13 cellular contexts compared by ENCODE assay signal in the genomic region with DNA sequence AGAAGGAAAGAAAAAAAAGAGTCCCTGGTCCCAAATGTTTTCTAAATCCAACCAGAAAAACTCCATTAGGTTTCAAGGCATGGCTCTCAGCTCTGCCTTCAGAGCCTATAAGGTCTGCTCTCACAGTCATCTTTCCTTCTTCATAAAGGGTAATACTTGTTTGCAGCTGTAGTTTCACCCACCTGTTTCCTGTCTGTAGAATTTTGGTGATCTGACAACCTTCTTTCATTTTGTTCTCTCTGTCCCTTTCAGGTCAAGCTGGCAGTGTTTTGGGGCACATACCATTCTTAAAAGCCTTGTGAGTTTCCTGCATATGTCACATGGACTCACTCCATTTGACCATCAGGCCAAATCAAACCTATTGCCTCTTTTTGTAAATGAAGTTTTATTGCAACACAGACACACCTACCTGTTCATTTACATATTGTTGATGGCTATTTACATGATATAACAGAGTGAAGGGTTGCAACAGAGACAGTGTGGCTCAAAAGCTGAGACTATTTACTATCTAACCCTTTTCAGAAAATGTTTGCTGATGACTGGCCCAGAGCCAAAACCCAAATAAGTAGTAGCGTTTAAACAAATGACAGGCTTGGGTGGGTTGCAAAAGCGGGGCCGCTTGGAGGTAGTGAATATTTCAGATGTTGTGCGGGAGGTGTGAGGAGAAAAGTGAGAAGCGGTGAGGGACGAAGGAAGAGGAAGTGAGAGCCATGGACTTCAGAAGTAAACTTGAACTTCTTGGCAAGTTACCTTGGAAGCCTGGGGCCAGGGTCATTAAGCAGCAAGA.
DNase-seq lines count a peak whose midpoint lies in the region; ATAC-seq and TF ChIP-seq lines count a peak whose summit lies in the region.
"Had no signal": no experiment of that assay in that cellular context is flagged by ENCODE, and none has a peak within 500 bp of the region (broad histone marks: within the 10 kb centered on the region; RNA-seq: fewer than 3 reads in every experiment).

No MANE protein-coding gene starts in this region.

- H3K27ac ChIP-seq in A673 (ENCODE audit: low read depth, low read length, poor library complexity, severe bottlenecking), result no peak overlapping the region
- H3K27ac ChIP-seq: left ventricle myocardium inferior, RWPE1 had no signal

- H3K4me1 ChIP-seq in A673 (ENCODE audit: insufficient read depth, low read length, poor library complexity, severe bottlenecking), result no peaks in the 10 kb centered on the region

- CTCF ChIA-PET in HEK293T (lab: Yijun Ruan, JAX) (no interaction called here), A673 (lab: Charles Lee) (no interaction called here)

- no peak for TF ChIP-seq CTCF in A673 (conservative IDR thresholded peaks at IDR 0.05; ENCODE audit: low read depth, low read length)

- H3K4me1 Mint-ChIP-seq in activated T-helper 17 cell treated with anti-CD3 and anti-CD28 coated beads, Interleukin-2, amount 50 U/mL, for 72 hours, result peaks cover 4% of the 10 kb centered on the region

- no peaks in the 10 kb centered on the region for H3K36me3 Mint-ChIP-seq in activated T-helper 17 cell treated with anti-CD3 and anti-CD28 coated beads, Interleukin-2, amount 50 U/mL, for 72 hours (ENCODE audit: low read depth)

- DNase-seq in SKM-1 (lab: John Stamatoyannopoulos, UW; ENCODE audit: unreplicated experiment), result peak; percentile 57
- DNase-seq in NCI-H524 (lab: John Stamatoyannopoulos, UW), result no peak
- DNase-seq in HEK293T (ENCODE audit: extremely low spot score), result no peak
- DNase-seq in A673 (ENCODE audit: low spot score), result no peak
- DNase-seq: activated CD8-positive, alpha-beta T cell treated with anti-CD3 and anti-CD28 coated beads for 36 hours; Caco-2; left ventricle myocardium inferior had no signal

- BruUV-seq in A673 (replicated peaks; lab: Mats Ljungman, UMichigan), result no TSS peak

- H3K4me3 ChIP-seq in A673 (ENCODE audit: low read depth, low read length, poor library complexity, severe bottlenecking), result no peak overlapping the region
- H3K4me3 ChIP-seq: left ventricle myocardium inferior had no signal

- POLR2A ChIA-PET in HEK293T (lab: Yijun Ruan, JAX), result no interaction called here
- POLR2A ChIA-PET in A673 (lab: Charles Lee; ENCODE audit: low non-redundant PET), result no interaction called here

- no peak overlapping the region for H3K27ac Mint-ChIP-seq in activated T-helper 17 cell treated with anti-CD3 and anti-CD28 coated beads, Interleukin-2, amount 50 U/mL, for 72 hours
- H3K27ac Mint-ChIP-seq: activated CD8-positive, alpha-beta T cell treated with anti-CD3 and anti-CD28 coated beads for 36 hours had no signal

- H3K27me3 ChIP-seq in A673 (replicated peaks; ENCODE audit: insufficient read depth, low read depth, low read length, poor library complexity), result no peaks in the 10 kb centered on the region

- intact Hi-C loops in A673 (cut with micrococcal nuclease; ENCODE audit: unreplicated experiment), result no loop called here

- H3K27me3 Mint-ChIP-seq in activated T-helper 17 cell treated with anti-CD3 and anti-CD28 coated beads, Interleukin-2, amount 50 U/mL, for 72 hours, result peaks cover 24% of the 10 kb centered on the region

- H3K36me3 ChIP-seq in A673 (ENCODE audit: insufficient read depth, low read length, poor library complexity, severe bottlenecking), result no peaks in the 10 kb centered on the region
- H3K36me3 ChIP-seq: left ventricle myocardium inferior had no signal

- H3K9me3 ChIP-seq in A673 (ENCODE audit: low read depth, low read length, poor library complexity, severe bottlenecking), result no peaks in the 10 kb centered on the region

- peak; percentile 57 for ATAC-seq in GM18511 (IDR thresholded peaks at IDR 0.05; ENCODE audit: unreplicated experiment)
- ATAC-seq in GM21528 (IDR thresholded peaks at IDR 0.05; ENCODE audit: low FRiP score, unreplicated experiment), result peak; percentile 42
- peak; percentile 39 for ATAC-seq in HG03280 (IDR thresholded peaks at IDR 0.05; ENCODE audit: unreplicated experiment)
- ATAC-seq in activated T-helper 17 cell treated with anti-CD3 and anti-CD28 coated beads, Interleukin-2, amount 50 U/mL, for 72 hours (replicated peaks), result no peak
- ATAC-seq: activated CD8-positive, alpha-beta T cell treated with anti-CD3 and anti-CD28 coated beads for 36 hours had no signal

- H3K9me3 Mint-ChIP-seq in activated T-helper 17 cell treated with anti-CD3 and anti-CD28 coated beads, Interleukin-2, amount 50 U/mL, for 72 hours, result peaks cover 10% of the 10 kb centered on the region

- H3K4me3 Mint-ChIP-seq in activated T-helper 17 cell treated with anti-CD3 and anti-CD28 coated beads, Interleukin-2, amount 50 U/mL, for 72 hours, result no peak overlapping the region
- H3K4me3 Mint-ChIP-seq: activated CD8-positive, alpha-beta T cell treated with anti-CD3 and anti-CD28 coated beads for 36 hours; brain had no signal

TF ChIP-seq in HEK293T, 16 proteins besides CTCF, POLR2A, EP300 and RAD21:
- TF ChIP-seq ELF4 (IDR thresholded peaks at IDR 0.05) (no peak), ZNF384 (IDR thresholded peaks at IDR 0.05) (no peak), SP1 (IDR thresholded peaks at IDR 0.05) (no peak), FOXA1 (IDR thresholded peaks at IDR 0.05) (no peak), FOXM1 (IDR thresholded peaks at IDR 0.05; ENCODE audit: borderline replicate concordance) (no peak), LEF1 (IDR thresholded peaks at IDR 0.05; ENCODE audit: borderline replicate concordance) (no peak), ARNT (IDR thresholded peaks at IDR 0.05) (no peak), L3MBTL2 (conservative IDR thresholded peaks at IDR 0.05) (no peak), NFRKB (IDR thresholded peaks at IDR 0.05) (no peak), SUZ12 (IDR thresholded peaks at IDR 0.05) (no peak), FOXK2 (IDR thresholded peaks at IDR 0.05) (no peak), TARDBP (IDR thresholded peaks at IDR 0.05) (no peak), CTBP1 (IDR thresholded peaks at IDR 0.05; ENCODE audit: borderline replicate concordance) (no peak), HDGF (IDR thresholded peaks at IDR 0.05; ENCODE audit: borderline replicate concordance) (no peak)
- TF ChIP-seq, protein P1, sequence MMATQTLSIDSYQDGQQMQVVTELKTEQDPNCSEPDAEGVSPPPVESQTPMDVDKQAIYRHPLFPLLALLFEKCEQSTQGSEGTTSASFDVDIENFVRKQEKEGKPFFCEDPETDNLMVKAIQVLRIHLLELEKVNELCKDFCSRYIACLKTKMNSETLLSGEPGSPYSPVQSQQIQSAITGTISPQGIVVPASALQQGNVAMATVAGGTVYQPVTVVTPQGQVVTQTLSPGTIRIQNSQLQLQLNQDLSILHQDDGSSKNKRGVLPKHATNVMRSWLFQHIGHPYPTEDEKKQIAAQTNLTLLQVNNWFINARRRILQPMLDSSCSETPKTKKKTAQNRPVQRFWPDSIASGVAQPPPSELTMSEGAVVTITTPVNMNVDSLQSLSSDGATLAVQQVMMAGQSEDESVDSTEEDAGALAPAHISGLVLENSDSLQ (IDR thresholded peaks at IDR 0.05), result no peak
